In genomic region chr1:52365091-52365745, GRCh38 we compare ENCODE assay signal across 8 cellular contexts. TPM values are rescaled to one million over a fixed set of nuclear protein-coding genes. Genes with fewer than 3 reads are reported as not detected.
A peak's percentile ranks its signal among the peaks of the same experiment; 100 is the strongest.
DNase-seq lines count a peak whose midpoint lies in the region; ATAC-seq and TF ChIP-seq lines count a peak whose summit lies in the region.

No MANE protein-coding gene starts in this region.

- intact Hi-C loops in left ventricle myocardium superior (cut with micrococcal nuclease), result no loop called here

- in situ Hi-C loops in G401 (cut with HindIII; ENCODE audit: low sequenced_read_pairs), result no loop called here

- TF ChIP-seq POLR2A in NB4 (IDR thresholded peaks at IDR 0.05; ENCODE audit: extremely low read depth, insufficient read length), result no peak

- peak; percentile 9 for ATAC-seq in left ventricle myocardium superior
- no peak for ATAC-seq in HG02884 (IDR thresholded peaks at IDR 0.05; ENCODE audit: unreplicated experiment)

- peak overlapping the region; percentile 87 for H3K4me3 ChIP-seq in NB4 (ENCODE audit: low read depth, low read length)

- DNase-seq in A172 (ENCODE audit: low spot score), result peak; percentile 73
- DNase-seq in G401 (ENCODE audit: low spot score), result peak; percentile 42
- DNase-seq in NB4 (ENCODE audit: low read depth), result peak; percentile 64
- DNase-seq in amniotic stem cell (lab: John Stamatoyannopoulos, UW), result peak; percentile 43
- DNase-seq in left ventricle myocardium superior, result peak; percentile 57
- DNase-seq in pons (ENCODE audit: low spot score), result peak; percentile 52
- DNase-seq in stimulated activated naive CD4-positive, alpha-beta T cell treated with Interleukin-2 at 50 U/mL for 16 hours (lab: John Stamatoyannopoulos, UW), result no peak

- no peak for TF ChIP-seq CTCF in NB4 (IDR thresholded peaks at IDR 0.05; ENCODE audit: low read depth, low read length)

RNA-seq across cellular contexts. Expression of gene CC2D1B, which starts 0.8 kb away (rescaled TPM):
- 44.3 and 48.9 TPM in 2 replicates for total RNA-seq in A172 (2014; rRNA removed; shearing (Covaris generic))
- 25.9 and 37.3 TPM in 2 replicates for total RNA-seq in G401 (2014; rRNA removed; shearing (Covaris generic))
- total RNA-seq in left ventricle myocardium superior, result 13.0 TPM

RNA-seq across cellular contexts. Expression of gene ORC1, which starts 39.0 kb away (rescaled TPM):
- 21.1 and 24.3 TPM in 2 replicates for total RNA-seq in A172 (2014; rRNA removed; shearing (Covaris generic))
- 23.9 and 37.5 TPM in 2 replicates for total RNA-seq in G401 (2014; rRNA removed; shearing (Covaris generic))
- 0.32 TPM for total RNA-seq in left ventricle myocardium superior

RNA-seq across cellular contexts. Expression of gene PRPF38A, which starts 39.2 kb away (rescaled TPM):
- 10.1 and 10.2 TPM in 2 replicates for total RNA-seq in A172 (2014; rRNA removed; shearing (Covaris generic))
- total RNA-seq in G401 (2014; rRNA removed; shearing (Covaris generic)), result 22.8 and 34.3 TPM in 2 replicates
- 21.6 TPM for total RNA-seq in left ventricle myocardium superior

Comparison
In these comparisons a context has a peak if more than half of its experiments do, and no peak if none do; other contexts are left out.
1. RNA of gene ORC1, which starts 39.0 kb away (total RNA-seq): 23.9 to 37.5 TPM in G401 and 21.1 to 24.3 TPM in A172; 0.32 TPM in left ventricle myocardium superior (single experiment); every median in the first group is over 10 times any median in the second.